1 cellular context compared by ENCODE assay signal in genomic region chr7:28037220-28038010, GRCh38.
TF ChIP-seq lines count a peak whose summit lies in the region.

No MANE protein-coding gene starts in this region.

TF ChIP-seq in GM12878, 131 proteins besides CTCF, POLR2A, EP300 and RAD21 (continued from another document and continues in another):
- TF ChIP-seq ZBTB40 (IDR thresholded peaks at IDR 0.05; ENCODE audit: borderline replicate concordance), result no peak
- no peak for TF ChIP-seq POU2F2 (IDR thresholded peaks at IDR 0.05; ENCODE audit: borderline replicate concordance, low read depth, low read length)
- peak; percentile 99 for TF ChIP-seq JUNB (IDR thresholded peaks at IDR 0.05)
- no peak for TF ChIP-seq BRCA1 (IDR thresholded peaks at IDR 0.05; ENCODE audit: low read depth, low read length)
- TF ChIP-seq, protein P1, sequence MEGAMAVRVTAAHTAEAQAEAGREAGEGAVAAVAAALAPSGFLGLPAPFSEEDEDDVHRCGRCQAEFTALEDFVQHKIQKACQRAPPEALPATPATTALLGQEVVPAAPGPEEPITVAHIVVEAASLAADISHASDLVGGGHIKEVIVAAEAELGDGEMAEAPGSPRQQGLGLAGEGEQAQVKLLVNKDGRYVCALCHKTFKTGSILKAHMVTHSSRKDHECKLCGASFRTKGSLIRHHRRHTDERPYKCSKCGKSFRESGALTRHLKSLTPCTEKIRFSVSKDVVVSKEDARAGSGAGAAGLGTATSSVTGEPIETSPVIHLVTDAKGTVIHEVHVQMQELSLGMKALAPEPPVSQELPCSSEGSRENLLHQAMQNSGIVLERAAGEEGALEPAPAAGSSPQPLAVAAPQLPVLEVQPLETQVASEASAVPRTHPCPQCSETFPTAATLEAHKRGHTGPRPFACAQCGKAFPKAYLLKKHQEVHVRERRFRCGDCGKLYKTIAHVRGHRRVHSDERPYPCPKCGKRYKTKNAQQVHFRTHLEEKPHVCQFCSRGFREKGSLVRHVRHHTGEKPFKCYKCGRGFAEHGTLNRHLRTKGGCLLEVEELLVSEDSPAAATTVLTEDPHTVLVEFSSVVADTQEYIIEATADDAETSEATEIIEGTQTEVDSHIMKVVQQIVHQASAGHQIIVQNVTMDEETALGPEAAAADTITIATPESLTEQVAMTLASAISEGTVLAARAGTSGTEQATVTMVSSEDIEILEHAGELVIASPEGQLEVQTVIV (IDR thresholded peaks at IDR 0.05; ENCODE audit: borderline replicate concordance, partially characterized antibody), result no peak
- no peak for TF ChIP-seq NRF1 (conservative IDR thresholded peaks at IDR 0.05; ENCODE audit: low read depth, low read length)
- TF ChIP-seq, protein P2, sequence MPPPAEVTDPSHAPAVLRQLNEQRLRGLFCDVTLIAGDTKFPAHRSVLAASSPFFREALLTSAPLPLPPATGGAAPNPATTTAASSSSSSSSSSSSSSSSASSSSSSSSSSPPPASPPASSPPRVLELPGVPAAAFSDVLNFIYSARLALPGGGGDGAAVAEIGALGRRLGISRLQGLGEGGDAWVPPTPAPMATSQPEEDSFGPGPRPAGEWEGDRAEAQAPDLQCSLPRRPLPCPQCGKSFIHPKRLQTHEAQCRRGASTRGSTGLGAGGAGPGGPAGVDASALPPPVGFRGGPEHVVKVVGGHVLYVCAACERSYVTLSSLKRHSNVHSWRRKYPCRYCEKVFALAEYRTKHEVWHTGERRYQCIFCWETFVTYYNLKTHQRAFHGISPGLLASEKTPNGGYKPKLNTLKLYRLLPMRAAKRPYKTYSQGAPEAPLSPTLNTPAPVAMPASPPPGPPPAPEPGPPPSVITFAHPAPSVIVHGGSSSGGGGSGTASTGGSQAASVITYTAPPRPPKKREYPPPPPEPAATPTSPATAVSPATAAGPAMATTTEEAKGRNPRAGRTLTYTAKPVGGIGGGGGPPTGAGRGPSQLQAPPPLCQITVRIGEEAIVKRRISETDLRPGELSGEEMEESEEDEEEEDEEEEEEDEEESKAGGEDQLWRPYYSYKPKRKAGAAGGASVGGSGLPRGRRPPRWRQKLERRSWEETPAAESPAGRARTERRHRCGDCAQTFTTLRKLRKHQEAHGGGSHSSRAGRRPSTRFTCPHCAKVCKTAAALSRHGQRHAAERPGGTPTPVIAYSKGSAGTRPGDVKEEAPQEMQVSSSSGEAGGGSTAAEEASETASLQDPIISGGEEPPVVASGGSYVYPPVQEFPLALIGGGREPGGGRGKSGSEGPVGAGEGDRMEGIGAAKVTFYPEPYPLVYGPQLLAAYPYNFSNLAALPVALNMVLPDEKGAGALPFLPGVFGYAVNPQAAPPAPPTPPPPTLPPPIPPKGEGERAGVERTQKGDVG (CRISPR knock-in tag; IDR thresholded peaks at IDR 0.05), result no peak
- peak; percentile 64; the same call in 1 of the 2 replicates for TF ChIP-seq MTA3 (IDR thresholded peaks at IDR 0.05; ENCODE audit: borderline replicate concordance, low read length)
- no peak for TF ChIP-seq E2F4 (IDR thresholded peaks at IDR 0.05; ENCODE audit: low read depth, low read length)
- TF ChIP-seq PBX3 (IDR thresholded peaks at IDR 0.05; ENCODE audit: insufficient replicate concordance, low read depth, low read length), result no peak
- no peak for TF ChIP-seq STAT3 (IDR thresholded peaks at IDR 0.05; ENCODE audit: low read depth, low read length)
- TF ChIP-seq, protein P3, sequence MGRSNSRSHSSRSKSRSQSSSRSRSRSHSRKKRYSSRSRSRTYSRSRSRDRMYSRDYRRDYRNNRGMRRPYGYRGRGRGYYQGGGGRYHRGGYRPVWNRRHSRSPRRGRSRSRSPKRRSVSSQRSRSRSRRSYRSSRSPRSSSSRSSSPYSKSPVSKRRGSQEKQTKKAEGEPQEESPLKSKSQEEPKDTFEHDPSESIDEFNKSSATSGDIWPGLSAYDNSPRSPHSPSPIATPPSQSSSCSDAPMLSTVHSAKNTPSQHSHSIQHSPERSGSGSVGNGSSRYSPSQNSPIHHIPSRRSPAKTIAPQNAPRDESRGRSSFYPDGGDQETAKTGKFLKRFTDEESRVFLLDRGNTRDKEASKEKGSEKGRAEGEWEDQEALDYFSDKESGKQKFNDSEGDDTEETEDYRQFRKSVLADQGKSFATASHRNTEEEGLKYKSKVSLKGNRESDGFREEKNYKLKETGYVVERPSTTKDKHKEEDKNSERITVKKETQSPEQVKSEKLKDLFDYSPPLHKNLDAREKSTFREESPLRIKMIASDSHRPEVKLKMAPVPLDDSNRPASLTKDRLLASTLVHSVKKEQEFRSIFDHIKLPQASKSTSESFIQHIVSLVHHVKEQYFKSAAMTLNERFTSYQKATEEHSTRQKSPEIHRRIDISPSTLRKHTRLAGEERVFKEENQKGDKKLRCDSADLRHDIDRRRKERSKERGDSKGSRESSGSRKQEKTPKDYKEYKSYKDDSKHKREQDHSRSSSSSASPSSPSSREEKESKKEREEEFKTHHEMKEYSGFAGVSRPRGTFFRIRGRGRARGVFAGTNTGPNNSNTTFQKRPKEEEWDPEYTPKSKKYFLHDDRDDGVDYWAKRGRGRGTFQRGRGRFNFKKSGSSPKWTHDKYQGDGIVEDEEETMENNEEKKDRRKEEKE (IDR thresholded peaks at IDR 0.05), result no peak
- TF ChIP-seq, protein P4, sequence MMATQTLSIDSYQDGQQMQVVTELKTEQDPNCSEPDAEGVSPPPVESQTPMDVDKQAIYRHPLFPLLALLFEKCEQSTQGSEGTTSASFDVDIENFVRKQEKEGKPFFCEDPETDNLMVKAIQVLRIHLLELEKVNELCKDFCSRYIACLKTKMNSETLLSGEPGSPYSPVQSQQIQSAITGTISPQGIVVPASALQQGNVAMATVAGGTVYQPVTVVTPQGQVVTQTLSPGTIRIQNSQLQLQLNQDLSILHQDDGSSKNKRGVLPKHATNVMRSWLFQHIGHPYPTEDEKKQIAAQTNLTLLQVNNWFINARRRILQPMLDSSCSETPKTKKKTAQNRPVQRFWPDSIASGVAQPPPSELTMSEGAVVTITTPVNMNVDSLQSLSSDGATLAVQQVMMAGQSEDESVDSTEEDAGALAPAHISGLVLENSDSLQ (IDR thresholded peaks at IDR 0.05), result no peak
- TF ChIP-seq ZNF384 (IDR thresholded peaks at IDR 0.05; ENCODE audit: borderline replicate concordance, low read depth, low read length), result no peak
- no peak for TF ChIP-seq NBN (IDR thresholded peaks at IDR 0.05)
- peak; percentile 77; the same call in 1 of the 2 replicates for TF ChIP-seq FOXM1 (IDR thresholded peaks at IDR 0.05; ENCODE audit: low read depth, low read length)
- no peak for TF ChIP-seq SREBF1 (IDR thresholded peaks at IDR 0.05; ENCODE audit: low read length)
- no peak for TF ChIP-seq RBBP5 (conservative IDR thresholded peaks at IDR 0.05)
- no peak for TF ChIP-seq YY1 (IDR thresholded peaks at IDR 0.05; ENCODE audit: low read depth, low read length)
- TF ChIP-seq CREM (IDR thresholded peaks at IDR 0.05; ENCODE audit: low read depth), result peak; percentile 79; the same call in 1 of the 2 replicates
- TF ChIP-seq, protein P5, sequence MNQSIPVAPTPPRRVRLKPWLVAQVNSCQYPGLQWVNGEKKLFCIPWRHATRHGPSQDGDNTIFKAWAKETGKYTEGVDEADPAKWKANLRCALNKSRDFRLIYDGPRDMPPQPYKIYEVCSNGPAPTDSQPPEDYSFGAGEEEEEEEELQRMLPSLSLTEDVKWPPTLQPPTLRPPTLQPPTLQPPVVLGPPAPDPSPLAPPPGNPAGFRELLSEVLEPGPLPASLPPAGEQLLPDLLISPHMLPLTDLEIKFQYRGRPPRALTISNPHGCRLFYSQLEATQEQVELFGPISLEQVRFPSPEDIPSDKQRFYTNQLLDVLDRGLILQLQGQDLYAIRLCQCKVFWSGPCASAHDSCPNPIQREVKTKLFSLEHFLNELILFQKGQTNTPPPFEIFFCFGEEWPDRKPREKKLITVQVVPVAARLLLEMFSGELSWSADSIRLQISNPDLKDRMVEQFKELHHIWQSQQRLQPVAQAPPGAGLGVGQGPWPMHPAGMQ (IDR thresholded peaks at IDR 0.05; ENCODE audit: borderline replicate concordance), result no peak
- TF ChIP-seq, protein P6, sequence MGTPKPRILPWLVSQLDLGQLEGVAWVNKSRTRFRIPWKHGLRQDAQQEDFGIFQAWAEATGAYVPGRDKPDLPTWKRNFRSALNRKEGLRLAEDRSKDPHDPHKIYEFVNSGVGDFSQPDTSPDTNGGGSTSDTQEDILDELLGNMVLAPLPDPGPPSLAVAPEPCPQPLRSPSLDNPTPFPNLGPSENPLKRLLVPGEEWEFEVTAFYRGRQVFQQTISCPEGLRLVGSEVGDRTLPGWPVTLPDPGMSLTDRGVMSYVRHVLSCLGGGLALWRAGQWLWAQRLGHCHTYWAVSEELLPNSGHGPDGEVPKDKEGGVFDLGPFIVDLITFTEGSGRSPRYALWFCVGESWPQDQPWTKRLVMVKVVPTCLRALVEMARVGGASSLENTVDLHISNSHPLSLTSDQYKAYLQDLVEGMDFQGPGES (IDR thresholded peaks at IDR 0.05), result no peak
- peak; percentile 60; the same call in 1 of the 2 replicates for TF ChIP-seq ATF7 (IDR thresholded peaks at IDR 0.05; ENCODE audit: low read depth)
- TF ChIP-seq SMAD1 (IDR thresholded peaks at IDR 0.05; ENCODE audit: low read depth, partially characterized antibody), result no peak
- TF ChIP-seq ZZZ3 (IDR thresholded peaks at IDR 0.05; ENCODE audit: control insufficient read depth, insufficient read length, low read depth), result no peak
- peak; percentile 67 for TF ChIP-seq GABPA (IDR thresholded peaks at IDR 0.05; ENCODE audit: low read depth)
- no peak for TF ChIP-seq RAD51 (IDR thresholded peaks at IDR 0.05)
- peak; percentile 65; the same call in 1 of the 2 replicates for TF ChIP-seq ZBED1 (IDR thresholded peaks at IDR 0.05; ENCODE audit: borderline replicate concordance)
- no peak for TF ChIP-seq ZNF274 (IDR thresholded peaks at IDR 0.05; ENCODE audit: insufficient read depth, insufficient read length)
- TF ChIP-seq KDM1A (IDR thresholded peaks at IDR 0.05; ENCODE audit: borderline replicate concordance), result no peak
- no peak for TF ChIP-seq ESRRA (IDR thresholded peaks at IDR 0.05; ENCODE audit: low read length)
- TF ChIP-seq RCOR1 (conservative IDR thresholded peaks at IDR 0.05; ENCODE audit: low read depth, low read length), result no peak
- no peak for TF ChIP-seq CHD2 (IDR thresholded peaks at IDR 0.05; ENCODE audit: borderline replicate concordance, low read depth, low read length)
- TF ChIP-seq HDGF (IDR thresholded peaks at IDR 0.05), result no peak
- no peak for TF ChIP-seq ASH2L (IDR thresholded peaks at IDR 0.05; ENCODE audit: borderline replicate concordance, low read depth)
- peak; percentile 53 for TF ChIP-seq BCL3 (IDR thresholded peaks at IDR 0.05; ENCODE audit: borderline replicate concordance, insufficient read depth, low read depth, low read length, poor library complexity, severe bottlenecking)
- TF ChIP-seq ETV6 (conservative IDR thresholded peaks at IDR 0.05 in 1 of 2, IDR thresholded peaks at IDR 0.05 in 1 of 2; ENCODE audit: borderline replicate concordance in 1 of 2, low read depth in 1 of 2), result peak in 1 of 2 experiments; percentile 59; a peak in 1 of 4 replicates
- TF ChIP-seq GATAD2B (conservative IDR thresholded peaks at IDR 0.05; ENCODE audit: low read depth), result no peak
- no peak for TF ChIP-seq MYC (IDR thresholded peaks at IDR 0.05; ENCODE audit: insufficient read depth, insufficient read length, insufficient replicate concordance, low read length, severe bottlenecking)
